ENCODE assay signal across 21 cellular contexts in genomic region chr3:181725830-181726229, GRCh38. TPM values are rescaled to one million over a fixed set of nuclear protein-coding genes. Genes with fewer than 3 reads are reported as not detected.
DNase-seq lines count a peak whose midpoint lies in the region; TF ChIP-seq lines count a peak whose summit lies in the region.
"Had no signal": no experiment of that assay in that cellular context is flagged by ENCODE, and none has a peak within 500 bp of the region (broad histone marks: within the 10 kb centered on the region; RNA-seq: fewer than 3 reads in every experiment).

No MANE protein-coding gene starts in this region.

- no peak overlapping the region for H3K4ac ChIP-seq in mesendoderm (ENCODE audit: low read depth, low read length)

- peak overlapping the region; percentile 73 for H3K27ac Mint-ChIP-seq in activated T-helper 1 cell treated with anti-CD3 and anti-CD28 coated beads, Interleukin-12 subunit alpha, Interleukin-12 subunit beta, Interleukin-2, Interleukin-4 antibody, amounts not matched to agents 30 ng/mL and 10 ng/mL and 1 ng/mL, durations not matched to agents 14 hours and 24 hours and 36 hours
- H3K27ac Mint-ChIP-seq: stimulated activated memory B cell treated with anti-CD40 and anti-IgM and Interleukin-4, amounts not matched to agents 10 μg/mL and 1 μg/mL and 100 μg/mL, for 72 hours had no signal

- peaks cover 81% of the 10 kb centered on the region for H3K27me3 Mint-ChIP-seq in activated T-helper 1 cell treated with anti-CD3 and anti-CD28 coated beads, Interleukin-12 subunit alpha, Interleukin-12 subunit beta, Interleukin-2, Interleukin-4 antibody, amounts not matched to agents 30 ng/mL and 10 ng/mL and 1 ng/mL, durations not matched to agents 14 hours and 24 hours and 36 hours (ENCODE audit: insufficient read depth)

- no peak for TF ChIP-seq POLR2A in esophagus squamous epithelium (IDR thresholded peaks at IDR 0.05)

- H3K79me1 ChIP-seq in mesendoderm (ENCODE audit: low read length) = no peaks in the 10 kb centered on the region

- no peaks in the 10 kb centered on the region for H3K79me2 ChIP-seq in mesendoderm (ENCODE audit: control insufficient read depth, insufficient read depth, low read length)

- no peak overlapping the region for H2BK120ac ChIP-seq in mesendoderm (ENCODE audit: low read depth, low read length)

- H3K9me3 ChIP-seq in esophagus squamous epithelium = no peaks in the 10 kb centered on the region
- H3K9me3 ChIP-seq: prostate gland, upper lobe of left lung had no signal

- DNase-seq in activated T-helper 1 cell treated with anti-CD3 and anti-CD28 coated beads, Interleukin-12 subunit alpha, Interleukin-12 subunit beta, Interleukin-2, Interleukin-4 antibody, amounts not matched to agents 30 ng/mL and 10 ng/mL and 1 ng/mL, durations not matched to agents 14 hours and 24 hours and 36 hours (ENCODE audit: low spot score) = no peak
- DNase-seq in esophagus squamous epithelium (lab: John Stamatoyannopoulos, UW) (no peak), mesendoderm (no peak), superior temporal gyrus (ENCODE audit: extremely low spot score) (peak; percentile 66), NCI-H1930 (lab: John Stamatoyannopoulos, UW) (no peak), HUDEP-2 (lab: John Stamatoyannopoulos, UW; ENCODE audit: unreplicated experiment in 76 of 76) (no peak), coronary artery (ENCODE audit: low spot score) (no peak)
- no peak for DNase-seq in activated naive CD4-positive, alpha-beta T cell treated with Interleukin-2 at 50 U/mL for 16 hours
- DNase-seq: activated CD4-positive, alpha-beta memory T cell treated with anti-CD3 and anti-CD28 coated beads for 36 hours; activated naive CD8-positive, alpha-beta T cell treated with anti-CD3 and anti-CD28 coated beads, Interleukin-2, amount 10 ng/mL, durations not matched to agents 7 days and 5 days; activated T-cell treated with anti-CD3 and anti-CD28 coated beads, Interleukin-2, amount 50 U/mL, for 48 hours; effector memory CD4-positive, alpha-beta T cell; NCI-H345; NK-92 treated with Interleukin-12 subunit alpha and Interleukin-12 subunit beta, amount 100 ng/mL, for 24 hours; SW 1271 had no signal

- no peak overlapping the region for H2BK15ac ChIP-seq in mesendoderm (replicated peaks; ENCODE audit: low read depth)

- H3K27me3 ChIP-seq in esophagus squamous epithelium (peaks cover 0 to 100% (median 31%) of the 10 kb centered on the region in 4 donors), mesendoderm (ENCODE audit: insufficient read depth, low read length, poor library complexity) (peaks cover 57% of the 10 kb centered on the region)

- H3K4me3 Mint-ChIP-seq in activated T-helper 1 cell treated with anti-CD3 and anti-CD28 coated beads, Interleukin-12 subunit alpha, Interleukin-12 subunit beta, Interleukin-2, Interleukin-4 antibody, amounts not matched to agents 30 ng/mL and 10 ng/mL and 1 ng/mL, durations not matched to agents 14 hours and 24 hours and 36 hours = no peak overlapping the region
- H3K4me3 Mint-ChIP-seq: activated CD4-positive, alpha-beta memory T cell treated with anti-CD3 and anti-CD28 coated beads for 36 hours had no signal

- H3K23ac ChIP-seq in mesendoderm (ENCODE audit: low read length) = no peak overlapping the region

- H3K36me3 ChIP-seq in esophagus squamous epithelium = no peaks in the 10 kb centered on the region
- no peaks in the 10 kb centered on the region for H3K36me3 ChIP-seq in mesendoderm (ENCODE audit: control insufficient read depth, insufficient read depth, low read length)
- H3K36me3 ChIP-seq: prostate gland, upper lobe of left lung had no signal

- H2AK5ac ChIP-seq in mesendoderm (ENCODE audit: low read length) = no peak overlapping the region

- no peak overlapping the region for H3K9ac ChIP-seq in mesendoderm (ENCODE audit: low read length)

- H3K4me2 ChIP-seq in mesendoderm (ENCODE audit: low read length) = peak overlapping the region; percentile 17

- H3K27ac ChIP-seq in esophagus squamous epithelium = peak overlapping the region; percentile 41 to 93 (median 80)
- no peak overlapping the region for H3K27ac ChIP-seq in mesendoderm (ENCODE audit: low read depth, low read length)
- H3K27ac ChIP-seq in coronary artery = no peak overlapping the region
- H3K27ac ChIP-seq: C4-2B, upper lobe of left lung had no signal

- peaks cover 10% of the 10 kb centered on the region for H3K4me1 Mint-ChIP-seq in activated T-helper 1 cell treated with anti-CD3 and anti-CD28 coated beads, Interleukin-12 subunit alpha, Interleukin-12 subunit beta, Interleukin-2, Interleukin-4 antibody, amounts not matched to agents 30 ng/mL and 10 ng/mL and 1 ng/mL, durations not matched to agents 14 hours and 24 hours and 36 hours (ENCODE audit: low read depth)

- H3K4me3 ChIP-seq in esophagus squamous epithelium = peak overlapping the region in 3 of 4 donors; percentile 42 to 69 (median 65)
- no peak overlapping the region for H3K4me3 ChIP-seq in mesendoderm (ENCODE audit: low read length)
- no peak overlapping the region for H3K4me3 ChIP-seq in coronary artery

- H4K8ac ChIP-seq in mesendoderm (ENCODE audit: low read depth, low read length) = no peak overlapping the region

- H3K36me3 Mint-ChIP-seq in activated T-helper 1 cell treated with anti-CD3 and anti-CD28 coated beads, Interleukin-12 subunit alpha, Interleukin-12 subunit beta, Interleukin-2, Interleukin-4 antibody, amounts not matched to agents 30 ng/mL and 10 ng/mL and 1 ng/mL, durations not matched to agents 14 hours and 24 hours and 36 hours (ENCODE audit: low read depth) = peaks cover 2% of the 10 kb centered on the region
- H3K36me3 Mint-ChIP-seq: stimulated activated memory B cell treated with anti-CD40 and anti-IgM and Interleukin-4, amounts not matched to agents 10 μg/mL and 1 μg/mL and 100 μg/mL, for 72 hours had no signal

- no peak overlapping the region for H4K5ac ChIP-seq in mesendoderm (ENCODE audit: low read length)

- H2BK5ac ChIP-seq in mesendoderm (ENCODE audit: low read length) = no peak overlapping the region

- H3K18ac ChIP-seq in mesendoderm (ENCODE audit: low read length) = no peak overlapping the region

- TF ChIP-seq CTCF in esophagus squamous epithelium (IDR thresholded peaks at IDR 0.05) (no peak), coronary artery (IDR thresholded peaks at IDR 0.05) (no peak)

- WGBS in esophagus squamous epithelium, 2 donors = 28 to 31% methylated on average over 7 to 10 of the region's 15 CpGs
- no CpG with 5 or more reads among the region's 15 CpGs for WGBS in mesendoderm (ENCODE audit: extremely low coverage, insufficient coverage, low lambda C conversion rate)

- H3K9me3 Mint-ChIP-seq in activated T-helper 1 cell treated with anti-CD3 and anti-CD28 coated beads, Interleukin-12 subunit alpha, Interleukin-12 subunit beta, Interleukin-2, Interleukin-4 antibody, amounts not matched to agents 30 ng/mL and 10 ng/mL and 1 ng/mL, durations not matched to agents 14 hours and 24 hours and 36 hours = peaks cover 4% of the 10 kb centered on the region

- H3K56ac ChIP-seq in mesendoderm (ENCODE audit: low read length) = no peak overlapping the region

- H3K4me1 ChIP-seq in esophagus squamous epithelium = peaks cover 14 to 76% (median 25%) of the 10 kb centered on the region in 3 donors
- peaks cover 7% of the 10 kb centered on the region for H3K4me1 ChIP-seq in mesendoderm (ENCODE audit: control insufficient read depth, low read depth, low read length)
- H3K4me1 ChIP-seq: prostate gland had no signal

- intact Hi-C loops in activated T-helper 1 cell treated with anti-CD3 and anti-CD28 coated beads, Interleukin-12 subunit alpha, Interleukin-12 subunit beta, Interleukin-2, Interleukin-4 antibody, amounts not matched to agents 30 ng/mL and 10 ng/mL and 1 ng/mL, durations not matched to agents 14 hours and 24 hours and 36 hours (cut with micrococcal nuclease) = loop anchor here (5.0 kb wide), 2 partner anchors 34 to 956 kb away; no protein-coding TSS in a partner anchor
- intact Hi-C loops in esophagus squamous epithelium (cut with DNase I) = no loop called here

RNA-seq across cellular contexts. Expression of gene SOX2, which starts 14.1 kb away (rescaled TPM):
- total RNA-seq in activated T-helper 1 cell treated with anti-CD3 and anti-CD28 coated beads, Interleukin-12 subunit alpha, Interleukin-12 subunit beta, Interleukin-2, Interleukin-4 antibody, amounts not matched to agents 30 ng/mL and 10 ng/mL and 1 ng/mL, durations not matched to agents 14 hours and 24 hours and 36 hours = 0.07 and 0.10 TPM in 2 replicates
- total RNA-seq in esophagus squamous epithelium = 10 to 100 TPM; 21.3 to 54.8 (median 43.5) TPM
- 35.8 TPM for polyA plus RNA-seq in mesendoderm (2013, experiment 1 of 2)
- 42.3 TPM for polyA plus RNA-seq in mesendoderm (2013, experiment 2 of 2)
- total RNA-seq: activated CD4-positive, alpha-beta memory T cell treated with anti-CD3 and anti-CD28 coated beads for 36 hours; activated naive CD8-positive, alpha-beta T cell treated with anti-CD3 and anti-CD28 coated beads, Interleukin-2, amount 10 ng/mL, durations not matched to agents 7 days and 5 days; HT-29; liver had no signal

Comparison
In these comparisons a context has a peak if more than half of its experiments do, and no peak if none do; other contexts are left out.
1. H3K27ac ChIP-seq: peak in esophagus squamous epithelium (4 of 4); none in mesendoderm (single experiment) and coronary artery (0 of 2).
2. H3K4me3 ChIP-seq: peak in esophagus squamous epithelium (3 of 4); none in mesendoderm (single experiment) and coronary artery (single experiment).
3. RNA of gene SOX2, which starts 14.1 kb away (total RNA-seq): 21.3 to 54.8 TPM in esophagus squamous epithelium; 0.07 to 0.10 TPM in activated T-helper 1 cell treated with anti-CD3 and anti-CD28 coated beads, Interleukin-12 subunit alpha, Interleukin-12 subunit beta, Interleukin-2, Interleukin-4 antibody, amounts not matched to agents 30 ng/mL and 10 ng/mL and 1 ng/mL, durations not matched to agents 14 hours and 24 hours and 36 hours; every median in the first group is over 10 times any median in the second.